In the genomic region with DNA sequence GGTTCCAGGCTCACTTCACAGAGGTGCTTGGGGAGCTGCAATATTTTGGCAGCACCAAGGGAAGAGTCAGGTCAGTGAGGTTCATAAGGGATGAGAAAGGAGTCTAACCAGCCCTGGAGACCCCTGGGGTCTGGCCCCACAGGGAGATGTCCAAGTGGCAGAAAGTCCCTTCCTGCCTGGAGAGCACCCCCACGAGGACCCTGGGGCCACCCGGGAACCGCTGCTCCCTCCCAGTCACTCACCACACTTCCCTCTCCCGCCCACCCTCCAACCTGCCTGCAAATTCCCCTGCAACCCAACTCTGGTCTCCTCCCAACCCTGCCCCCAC, we compare ENCODE assay signal across 10 cellular contexts. TPM values are rescaled to one million over a fixed set of nuclear protein-coding genes. Genes with fewer than 3 reads are reported as not detected.
DNase-seq lines count a peak whose midpoint lies in the region; ATAC-seq and TF ChIP-seq lines count a peak whose summit lies in the region.
"Had no signal": no experiment of that assay in that cellular context is flagged by ENCODE, and none has a peak within 500 bp of the region (broad histone marks: within the 10 kb centered on the region; RNA-seq: fewer than 3 reads in every experiment).

No MANE protein-coding gene starts in this region.

- H3K36me3 ChIP-seq in iPS-18a (ENCODE audit: control insufficient read depth, low read depth, low read length), result no peaks in the 10 kb centered on the region
- no peaks in the 10 kb centered on the region for H3K36me3 ChIP-seq in suprapubic skin
- H3K36me3 ChIP-seq: brain microvascular endothelial cell had no signal

- DNase-seq in activated T-cell treated with anti-CD3 and anti-CD28 coated beads, Interleukin-2, amount 50 U/mL, for 24 hours, result no peak
- no peak for DNase-seq in activated T-cell treated with anti-CD3 and anti-CD28 coated beads, Interleukin-2, amount 50 U/mL, for 1 hour
- no peak for DNase-seq in WTC11 (ENCODE audit: low spot score)
- no peak for DNase-seq in suprapubic skin (ENCODE audit: low spot score in 2 of 2)
- DNase-seq in middle frontal gyrus (ENCODE audit: extremely low spot score, low spot score), result no peak
- DNase-seq in kidney tubule cell (ENCODE audit: low spot score), result no peak
- DNase-seq in KG1 (lab: John Stamatoyannopoulos, UW), result no peak
- DNase-seq: brain microvascular endothelial cell, NCI-H1092 had no signal

- H3K27me3 ChIP-seq in iPS-18a (ENCODE audit: control insufficient read depth, insufficient read depth, low read length) (peaks cover 89% of the 10 kb centered on the region), suprapubic skin (peaks cover 37% of the 10 kb centered on the region)

- H3K9me3 Mint-ChIP-seq in activated T-cell treated with anti-CD3 and anti-CD28 coated beads, Interleukin-2, amount 50 U/mL, for 24 hours, result no peaks in the 10 kb centered on the region
- no peaks in the 10 kb centered on the region for H3K9me3 Mint-ChIP-seq in WTC11

- ATAC-seq in WTC11, result no peak

- CTCF ChIA-PET in WTC11 (lab: Charles Lee), result interaction anchor here (0.6 to 2.2 kb wide), 9 partner anchors 20 to 213 kb away, joined by 3 to 11 read pairs (median 5); partner anchors contain the start of gene PTTG1IP

- no peak for TF ChIP-seq CTCF in WTC11 (IDR thresholded peaks at IDR 0.05)
- no peak for TF ChIP-seq CTCF in suprapubic skin (IDR thresholded peaks at IDR 0.05)

- H3K4me3 ChIP-seq in iPS-18a (ENCODE audit: low read length), result peak overlapping the region; percentile 16
- H3K4me3 ChIP-seq in suprapubic skin, result peak overlapping the region; percentile 22

- peak overlapping the region; percentile 78 for H3K4me3 Mint-ChIP-seq in activated T-cell treated with anti-CD3 and anti-CD28 coated beads, Interleukin-2, amount 50 U/mL, for 24 hours
- H3K4me3 Mint-ChIP-seq in WTC11, result peak overlapping the region; percentile 9; the same call in 1 of the 2 replicates

- H3K9me3 ChIP-seq in iPS-18a (ENCODE audit: control insufficient read depth, low read depth, low read length) (no peaks in the 10 kb centered on the region), suprapubic skin (no peaks in the 10 kb centered on the region)

- H3K4me1 ChIP-seq in iPS-18a (ENCODE audit: control insufficient read depth, low read depth, low read length), result peaks cover 15% of the 10 kb centered on the region
- H3K4me1 ChIP-seq in suprapubic skin, result peaks cover 60% of the 10 kb centered on the region

- no peak for TF ChIP-seq EP300 in suprapubic skin (IDR thresholded peaks at IDR 0.05)

- H3K27me3 Mint-ChIP-seq in activated T-cell treated with anti-CD3 and anti-CD28 coated beads, Interleukin-2, amount 50 U/mL, for 24 hours, result no peaks in the 10 kb centered on the region
- H3K27me3 Mint-ChIP-seq in WTC11 (ENCODE audit: low read depth), result peaks cover 55% of the 10 kb centered on the region

- H3K36me3 Mint-ChIP-seq in activated T-cell treated with anti-CD3 and anti-CD28 coated beads, Interleukin-2, amount 50 U/mL, for 24 hours (ENCODE audit: low read depth), result peaks cover 3% of the 10 kb centered on the region
- H3K36me3 Mint-ChIP-seq in WTC11, result no peaks in the 10 kb centered on the region

- peak overlapping the region; percentile 96 for H3K27ac Mint-ChIP-seq in activated T-cell treated with anti-CD3 and anti-CD28 coated beads, Interleukin-2, amount 50 U/mL, for 24 hours
- no peak overlapping the region for H3K27ac Mint-ChIP-seq in WTC11

- H3K27ac ChIP-seq in iPS-18a (ENCODE audit: low read length) (no peak overlapping the region), suprapubic skin (peak overlapping the region; percentile 53)
- H3K27ac ChIP-seq: brain microvascular endothelial cell had no signal

- POLR2A ChIA-PET in WTC11 (lab: Charles Lee), result no interaction called here

- H3K4me1 Mint-ChIP-seq in activated T-cell treated with anti-CD3 and anti-CD28 coated beads, Interleukin-2, amount 50 U/mL, for 24 hours (ENCODE audit: low read depth), result peaks cover 86% of the 10 kb centered on the region
- peaks cover 41% of the 10 kb centered on the region for H3K4me1 Mint-ChIP-seq in WTC11

- no peak for TF ChIP-seq POLR2A in suprapubic skin (IDR thresholded peaks at IDR 0.05)

- H3K9ac ChIP-seq in iPS-18a (ENCODE audit: low read length), result no peak overlapping the region

- 15% methylated on average over 3 of the region's 4 CpGs for WGBS in suprapubic skin

TF ChIP-seq in WTC11, 78 proteins besides CTCF, POLR2A, EP300 and RAD21:
- TF ChIP-seq, protein P1, sequence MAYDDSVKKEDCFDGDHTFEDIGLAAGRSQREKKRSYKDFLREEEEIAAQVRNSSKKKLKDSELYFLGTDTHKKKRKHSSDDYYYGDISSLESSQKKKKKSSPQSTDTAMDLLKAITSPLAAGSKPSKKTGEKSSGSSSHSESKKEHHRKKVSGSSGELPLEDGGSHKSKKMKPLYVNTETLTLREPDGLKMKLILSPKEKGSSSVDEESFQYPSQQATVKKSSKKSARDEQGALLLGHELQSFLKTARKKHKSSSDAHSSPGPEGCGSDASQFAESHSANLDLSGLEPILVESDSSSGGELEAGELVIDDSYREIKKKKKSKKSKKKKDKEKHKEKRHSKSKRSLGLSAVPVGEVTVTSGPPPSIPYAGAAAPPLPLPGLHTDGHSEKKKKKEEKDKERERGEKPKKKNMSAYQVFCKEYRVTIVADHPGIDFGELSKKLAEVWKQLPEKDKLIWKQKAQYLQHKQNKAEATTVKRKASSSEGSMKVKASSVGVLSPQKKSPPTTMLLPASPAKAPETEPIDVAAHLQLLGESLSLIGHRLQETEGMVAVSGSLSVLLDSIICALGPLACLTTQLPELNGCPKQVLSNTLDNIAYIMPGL (CRISPR knock-in tag; IDR thresholded peaks at IDR 0.05), result no peak
- TF ChIP-seq FOXJ3 (CRISPR knock-in tag; IDR thresholded peaks at IDR 0.05; ENCODE audit: borderline replicate concordance) (no peak), ZNF138 (CRISPR knock-in tag; conservative IDR thresholded peaks at IDR 0.05) (no peak), RELA (CRISPR knock-in tag; IDR thresholded peaks at IDR 0.05; ENCODE audit: borderline replicate concordance) (no peak), NR2C2 (CRISPR knock-in tag; IDR thresholded peaks at IDR 0.05) (no peak), PRDM15 (CRISPR knock-in tag; IDR thresholded peaks at IDR 0.05) (no peak), NFE2L1 (CRISPR knock-in tag; IDR thresholded peaks at IDR 0.05) (no peak), RORB (CRISPR knock-in tag; IDR thresholded peaks at IDR 0.05) (no peak), CDX4 (CRISPR knock-in tag; IDR thresholded peaks at IDR 0.05; ENCODE audit: borderline replicate concordance) (no peak), TEAD4 (CRISPR knock-in tag; IDR thresholded peaks at IDR 0.05) (no peak), SMAD4 (CRISPR knock-in tag; IDR thresholded peaks at IDR 0.05) (no peak), CREB1 (CRISPR knock-in tag; IDR thresholded peaks at IDR 0.05) (no peak), KAT7 (CRISPR knock-in tag; IDR thresholded peaks at IDR 0.05; ENCODE audit: borderline replicate concordance) (no peak), ZBTB43 (CRISPR knock-in tag; IDR thresholded peaks at IDR 0.05) (no peak), ZNF671 (CRISPR knock-in tag; IDR thresholded peaks at IDR 0.05) (no peak), ZNF416 (CRISPR knock-in tag; IDR thresholded peaks at IDR 0.05) (no peak)

RNA-seq across cellular contexts. Expression of gene ITGB2, which starts 6.5 kb away (rescaled TPM):
- total RNA-seq in WTC11 (2021) (1.0 to 1.5 TPM (median 1.5 TPM) in 3 replicates), suprapubic skin (10 to 100 TPM; 11.2 to 18.8 (median 15.3) TPM)

RNA-seq across cellular contexts. Expression of gene SLX9, which starts 12.6 kb away (rescaled TPM):
- total RNA-seq in WTC11 (2021), result 72.8 to 81.0 TPM (median 77.2 TPM) in 3 replicates
- total RNA-seq in suprapubic skin, result 10 to 100 TPM; 13.4 to 16.9 (median 14.4) TPM

RNA-seq across cellular contexts. Expression of gene PTTG1IP, which starts 53.7 kb away (rescaled TPM):
- 96.0 to 117 TPM (median 112 TPM) in 3 replicates for total RNA-seq in WTC11 (2021)
- 100 to 1,000 TPM; 114 to 172 (median 143) TPM for total RNA-seq in suprapubic skin
